Comparison of ENCODE assay signal across 21 cellular contexts in genomic region chr12:113365639-113366395, GRCh38. TPM values are rescaled to one million over a fixed set of nuclear protein-coding genes. Genes with fewer than 3 reads are reported as not detected.
"Had no signal": no experiment of that assay in that cellular context is flagged by ENCODE, and none has a peak within 500 bp of the region (broad histone marks: within the 10 kb centered on the region; RNA-seq: fewer than 3 reads in every experiment).

No MANE protein-coding gene starts in this region.

- H3K27me3 Mint-ChIP-seq: naive B cell; stimulated activated memory B cell treated with anti-CD40 and anti-IgM and Interleukin-4, amounts not matched to agents 10 μg/mL and 1 μg/mL and 100 μg/mL, for 72 hours; stimulated activated naive CD8-positive, alpha-beta T cell treated with anti-CD3 and anti-CD28 coated beads, Interleukin-15, amount 100 ng/mL, for 72 hours had no signal

- H3K36me3 ChIP-seq: colonic mucosa, transverse colon had no signal

- H3K4me1 Mint-ChIP-seq: nephron had no signal

- DNase-seq: cerebellar nuclear complex; colonic mucosa; dermis blood vessel endothelial cell; esophagus squamous epithelium; foreskin fibroblast; kidney; left cardiac atrium; mesendoderm; naive B cell; stimulated activated CD4-positive, alpha-beta T cell treated with anti-CD3 and anti-CD28 coated beads, Interleukin-4, amount 100 ng/mL, for 1 hour; stimulated activated CD8-positive, alpha-beta memory T cell treated with anti-CD3 and anti-CD28 coated beads, Interleukin-4, amount 100 ng/mL, for 48 hours; stimulated activated naive CD8-positive, alpha-beta T cell treated with anti-CD3 and anti-CD28 coated beads, Interleukin-15, amount 100 ng/mL, for 72 hours; transverse colon had no signal

- H3K27ac Mint-ChIP-seq: nephron; stimulated activated memory B cell treated with anti-CD40 and anti-IgM and Interleukin-4, amounts not matched to agents 10 μg/mL and 1 μg/mL and 100 μg/mL, for 72 hours had no signal

- H3K27me3 ChIP-seq: colonic mucosa, esophagus squamous epithelium, hepatocyte, transverse colon had no signal

- H3K4me3 Mint-ChIP-seq: naive B cell; nephron; stimulated activated memory B cell treated with anti-CD40 and anti-IgM and Interleukin-4, amounts not matched to agents 10 μg/mL and 1 μg/mL and 100 μg/mL, for 72 hours; stimulated activated naive CD8-positive, alpha-beta T cell treated with anti-CD3 and anti-CD28 coated beads, Interleukin-15, amount 100 ng/mL, for 72 hours had no signal

- H3K9me3 Mint-ChIP-seq: naive B cell; nephron; stimulated activated memory B cell treated with anti-CD40 and anti-IgM and Interleukin-4, amounts not matched to agents 10 μg/mL and 1 μg/mL and 100 μg/mL, for 72 hours; stimulated activated naive CD8-positive, alpha-beta T cell treated with anti-CD3 and anti-CD28 coated beads, Interleukin-15, amount 100 ng/mL, for 72 hours had no signal

- H3K4me1 ChIP-seq: colonic mucosa, esophagus squamous epithelium, transverse colon had no signal

- H3K4me3 ChIP-seq: colonic mucosa, esophagus squamous epithelium, hepatocyte, smooth muscle cell, thoracic aorta, transverse colon had no signal

- H3K9me3 ChIP-seq: colonic mucosa, esophagus squamous epithelium, thoracic aorta, transverse colon had no signal

- H3K27ac ChIP-seq: colonic mucosa, esophagus squamous epithelium, hepatocyte, thoracic aorta, transverse colon had no signal

- ATAC-seq: stimulated activated memory B cell treated with anti-CD40 and anti-IgM and Interleukin-4, amounts not matched to agents 10 μg/mL and 1 μg/mL and 100 μg/mL, for 72 hours; stimulated activated naive CD8-positive, alpha-beta T cell treated with anti-CD3 and anti-CD28 coated beads, Interleukin-15, amount 100 ng/mL, for 72 hours had no signal

RNA-seq across cellular contexts. Expression of gene SDS, which starts 37.9 kb away (rescaled TPM):
- total RNA-seq: dermis blood vessel endothelial cell, epithelial cell of proximal tubule, lung microvascular endothelial cell, pulmonary artery endothelial cell, smooth muscle cell had no signal
- polyA plus RNA-seq: smooth muscle cell had no signal
